21 cellular contexts compared by ENCODE assay signal in genomic region chr14:98015921-98016320, GRCh38.
"Had no signal": no experiment of that assay in that cellular context is flagged by ENCODE, and none has a peak within 500 bp of the region (broad histone marks: within the 10 kb centered on the region; RNA-seq: fewer than 3 reads in every experiment).

No MANE protein-coding gene starts in this region.

- H3K4me1 Mint-ChIP-seq: naive B cell had no signal

- H3K27ac Mint-ChIP-seq: naive B cell, neural progenitor cell had no signal

- ATAC-seq: foreskin keratinocyte; lower lobe of right lung; mucosa of descending colon; sciatic nerve; stimulated activated effector memory CD8-positive, alpha-beta T cell treated with anti-CD3 and anti-CD28 coated beads, Interleukin-12 subunit alpha, Interleukin-12 subunit beta, amount 100 ng/mL, for 72 hours had no signal

- H3K36me3 Mint-ChIP-seq: naive B cell; neural progenitor cell; stimulated activated effector memory CD8-positive, alpha-beta T cell treated with anti-CD3 and anti-CD28 coated beads, Interleukin-12 subunit alpha, Interleukin-12 subunit beta, amount 100 ng/mL, for 72 hours had no signal

- H3K4me3 Mint-ChIP-seq: naive B cell; neural progenitor cell; stimulated activated effector memory CD8-positive, alpha-beta T cell treated with anti-CD3 and anti-CD28 coated beads, Interleukin-12 subunit alpha, Interleukin-12 subunit beta, amount 100 ng/mL, for 72 hours had no signal

- DNase-seq: activated CD4-positive, alpha-beta T cell treated with anti-CD3 and anti-CD28 coated beads for 1 hour; adrenal gland; brain microvascular endothelial cell; central memory CD4-positive, alpha-beta T cell; dermis blood vessel endothelial cell; effector CD8-positive, alpha-beta T cell; foreskin keratinocyte; lower lobe of right lung; mesendoderm; mucosa of descending colon; naive B cell; posterior cingulate gyrus; small intestine; stimulated activated CD4-positive, alpha-beta T cell treated with anti-CD3 and anti-CD28 coated beads, Interleukin-2, amount 100 ng/mL, for 24 hours; T-helper 1 cell; T-helper 9 cell; testis; trophoblast cell had no signal

- H3K9me3 Mint-ChIP-seq: neural progenitor cell; stimulated activated effector memory CD8-positive, alpha-beta T cell treated with anti-CD3 and anti-CD28 coated beads, Interleukin-12 subunit alpha, Interleukin-12 subunit beta, amount 100 ng/mL, for 72 hours had no signal
